In the genomic region with DNA sequence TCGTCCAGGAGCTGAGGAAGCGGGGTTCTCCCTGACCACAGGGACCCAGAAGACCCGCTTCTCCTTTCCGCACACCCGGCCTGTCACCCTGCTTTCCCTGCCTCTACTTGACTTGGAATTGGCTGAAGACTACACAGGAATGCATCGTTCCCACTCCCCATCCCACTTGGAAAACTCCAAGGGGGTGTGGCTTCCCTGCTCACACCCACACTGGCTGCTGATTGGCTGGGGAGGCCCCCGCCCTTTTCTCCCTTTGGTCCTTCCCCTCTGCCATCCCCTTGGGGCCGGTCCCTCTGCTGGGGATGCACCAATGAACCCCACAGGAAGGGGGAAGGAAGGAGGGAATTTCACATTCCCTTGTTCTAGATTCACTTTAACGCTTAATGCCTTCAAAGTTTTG, we compare ENCODE assay signal across 1 cellular context.
A peak's percentile ranks its signal among the peaks of the same experiment; 100 is the strongest.
TF ChIP-seq lines count a peak whose summit lies in the region.

No MANE protein-coding gene starts in this region.

TF ChIP-seq in K562, 482 proteins besides CTCF, POLR2A, EP300 and RAD21 (continues in another document):
- TF ChIP-seq EGR1 (conservative IDR thresholded peaks at IDR 0.05) (peak; percentile 39; the same call in 1 of the 2 replicates), SMARCE1 (IDR thresholded peaks at IDR 0.05) (no peak), ZNF197 (CRISPR knock-in tag; IDR thresholded peaks at IDR 0.05; ENCODE audit: low read depth) (no peak), SRSF1 (IDR thresholded peaks at IDR 0.05; ENCODE audit: low read depth, low read length) (no peak), RBM17 (IDR thresholded peaks at IDR 0.05; ENCODE audit: borderline replicate concordance, low read depth, low read length) (no peak), ASH1L (IDR thresholded peaks at IDR 0.05; ENCODE audit: borderline replicate concordance, low read depth, partially characterized antibody) (peak; percentile 63), TAF15 (IDR thresholded peaks at IDR 0.05; ENCODE audit: low read depth, low read length) (no peak), ADNP (tag; IDR thresholded peaks at IDR 0.05) (no peak), ZNF586 (CRISPR knock-in tag; conservative IDR thresholded peaks at IDR 0.05) (no peak), GATAD2A (IDR thresholded peaks at IDR 0.05) (no peak), SIRT6 (IDR thresholded peaks at IDR 0.05; ENCODE audit: low read depth, low read length) (no peak), ILF3 (IDR thresholded peaks at IDR 0.05; ENCODE audit: borderline replicate concordance) (no peak), ZSCAN29 (IDR thresholded peaks at IDR 0.05) (no peak), TBL1XR1 (IDR thresholded peaks at IDR 0.05; ENCODE audit: low read length in 2 of 2) (no peak), HMGN3 (IDR thresholded peaks at IDR 0.05; ENCODE audit: borderline replicate concordance, extremely low read depth, insufficient read length, low read depth, low read length) (no peak), EZH2 (IDR thresholded peaks at IDR 0.05; ENCODE audit: borderline replicate concordance, low read depth, low read length) (no peak), RB1 (IDR thresholded peaks at IDR 0.05; ENCODE audit: low read depth) (no peak), U2AF1 (optimal IDR thresholded peaks at IDR 0.05; ENCODE audit: low read depth, low read length) (no peak), TAL1 (IDR thresholded peaks at IDR 0.05) (no peak), ZNF311 (CRISPR knock-in tag; IDR thresholded peaks at IDR 0.05) (no peak), NBN (IDR thresholded peaks at IDR 0.05; ENCODE audit: low read depth) (no peak)
- TF ChIP-seq, protein P1, sequence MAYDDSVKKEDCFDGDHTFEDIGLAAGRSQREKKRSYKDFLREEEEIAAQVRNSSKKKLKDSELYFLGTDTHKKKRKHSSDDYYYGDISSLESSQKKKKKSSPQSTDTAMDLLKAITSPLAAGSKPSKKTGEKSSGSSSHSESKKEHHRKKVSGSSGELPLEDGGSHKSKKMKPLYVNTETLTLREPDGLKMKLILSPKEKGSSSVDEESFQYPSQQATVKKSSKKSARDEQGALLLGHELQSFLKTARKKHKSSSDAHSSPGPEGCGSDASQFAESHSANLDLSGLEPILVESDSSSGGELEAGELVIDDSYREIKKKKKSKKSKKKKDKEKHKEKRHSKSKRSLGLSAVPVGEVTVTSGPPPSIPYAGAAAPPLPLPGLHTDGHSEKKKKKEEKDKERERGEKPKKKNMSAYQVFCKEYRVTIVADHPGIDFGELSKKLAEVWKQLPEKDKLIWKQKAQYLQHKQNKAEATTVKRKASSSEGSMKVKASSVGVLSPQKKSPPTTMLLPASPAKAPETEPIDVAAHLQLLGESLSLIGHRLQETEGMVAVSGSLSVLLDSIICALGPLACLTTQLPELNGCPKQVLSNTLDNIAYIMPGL (CRISPR knock-in tag; IDR thresholded peaks at IDR 0.05) = no peak
- TF ChIP-seq, protein P2, sequence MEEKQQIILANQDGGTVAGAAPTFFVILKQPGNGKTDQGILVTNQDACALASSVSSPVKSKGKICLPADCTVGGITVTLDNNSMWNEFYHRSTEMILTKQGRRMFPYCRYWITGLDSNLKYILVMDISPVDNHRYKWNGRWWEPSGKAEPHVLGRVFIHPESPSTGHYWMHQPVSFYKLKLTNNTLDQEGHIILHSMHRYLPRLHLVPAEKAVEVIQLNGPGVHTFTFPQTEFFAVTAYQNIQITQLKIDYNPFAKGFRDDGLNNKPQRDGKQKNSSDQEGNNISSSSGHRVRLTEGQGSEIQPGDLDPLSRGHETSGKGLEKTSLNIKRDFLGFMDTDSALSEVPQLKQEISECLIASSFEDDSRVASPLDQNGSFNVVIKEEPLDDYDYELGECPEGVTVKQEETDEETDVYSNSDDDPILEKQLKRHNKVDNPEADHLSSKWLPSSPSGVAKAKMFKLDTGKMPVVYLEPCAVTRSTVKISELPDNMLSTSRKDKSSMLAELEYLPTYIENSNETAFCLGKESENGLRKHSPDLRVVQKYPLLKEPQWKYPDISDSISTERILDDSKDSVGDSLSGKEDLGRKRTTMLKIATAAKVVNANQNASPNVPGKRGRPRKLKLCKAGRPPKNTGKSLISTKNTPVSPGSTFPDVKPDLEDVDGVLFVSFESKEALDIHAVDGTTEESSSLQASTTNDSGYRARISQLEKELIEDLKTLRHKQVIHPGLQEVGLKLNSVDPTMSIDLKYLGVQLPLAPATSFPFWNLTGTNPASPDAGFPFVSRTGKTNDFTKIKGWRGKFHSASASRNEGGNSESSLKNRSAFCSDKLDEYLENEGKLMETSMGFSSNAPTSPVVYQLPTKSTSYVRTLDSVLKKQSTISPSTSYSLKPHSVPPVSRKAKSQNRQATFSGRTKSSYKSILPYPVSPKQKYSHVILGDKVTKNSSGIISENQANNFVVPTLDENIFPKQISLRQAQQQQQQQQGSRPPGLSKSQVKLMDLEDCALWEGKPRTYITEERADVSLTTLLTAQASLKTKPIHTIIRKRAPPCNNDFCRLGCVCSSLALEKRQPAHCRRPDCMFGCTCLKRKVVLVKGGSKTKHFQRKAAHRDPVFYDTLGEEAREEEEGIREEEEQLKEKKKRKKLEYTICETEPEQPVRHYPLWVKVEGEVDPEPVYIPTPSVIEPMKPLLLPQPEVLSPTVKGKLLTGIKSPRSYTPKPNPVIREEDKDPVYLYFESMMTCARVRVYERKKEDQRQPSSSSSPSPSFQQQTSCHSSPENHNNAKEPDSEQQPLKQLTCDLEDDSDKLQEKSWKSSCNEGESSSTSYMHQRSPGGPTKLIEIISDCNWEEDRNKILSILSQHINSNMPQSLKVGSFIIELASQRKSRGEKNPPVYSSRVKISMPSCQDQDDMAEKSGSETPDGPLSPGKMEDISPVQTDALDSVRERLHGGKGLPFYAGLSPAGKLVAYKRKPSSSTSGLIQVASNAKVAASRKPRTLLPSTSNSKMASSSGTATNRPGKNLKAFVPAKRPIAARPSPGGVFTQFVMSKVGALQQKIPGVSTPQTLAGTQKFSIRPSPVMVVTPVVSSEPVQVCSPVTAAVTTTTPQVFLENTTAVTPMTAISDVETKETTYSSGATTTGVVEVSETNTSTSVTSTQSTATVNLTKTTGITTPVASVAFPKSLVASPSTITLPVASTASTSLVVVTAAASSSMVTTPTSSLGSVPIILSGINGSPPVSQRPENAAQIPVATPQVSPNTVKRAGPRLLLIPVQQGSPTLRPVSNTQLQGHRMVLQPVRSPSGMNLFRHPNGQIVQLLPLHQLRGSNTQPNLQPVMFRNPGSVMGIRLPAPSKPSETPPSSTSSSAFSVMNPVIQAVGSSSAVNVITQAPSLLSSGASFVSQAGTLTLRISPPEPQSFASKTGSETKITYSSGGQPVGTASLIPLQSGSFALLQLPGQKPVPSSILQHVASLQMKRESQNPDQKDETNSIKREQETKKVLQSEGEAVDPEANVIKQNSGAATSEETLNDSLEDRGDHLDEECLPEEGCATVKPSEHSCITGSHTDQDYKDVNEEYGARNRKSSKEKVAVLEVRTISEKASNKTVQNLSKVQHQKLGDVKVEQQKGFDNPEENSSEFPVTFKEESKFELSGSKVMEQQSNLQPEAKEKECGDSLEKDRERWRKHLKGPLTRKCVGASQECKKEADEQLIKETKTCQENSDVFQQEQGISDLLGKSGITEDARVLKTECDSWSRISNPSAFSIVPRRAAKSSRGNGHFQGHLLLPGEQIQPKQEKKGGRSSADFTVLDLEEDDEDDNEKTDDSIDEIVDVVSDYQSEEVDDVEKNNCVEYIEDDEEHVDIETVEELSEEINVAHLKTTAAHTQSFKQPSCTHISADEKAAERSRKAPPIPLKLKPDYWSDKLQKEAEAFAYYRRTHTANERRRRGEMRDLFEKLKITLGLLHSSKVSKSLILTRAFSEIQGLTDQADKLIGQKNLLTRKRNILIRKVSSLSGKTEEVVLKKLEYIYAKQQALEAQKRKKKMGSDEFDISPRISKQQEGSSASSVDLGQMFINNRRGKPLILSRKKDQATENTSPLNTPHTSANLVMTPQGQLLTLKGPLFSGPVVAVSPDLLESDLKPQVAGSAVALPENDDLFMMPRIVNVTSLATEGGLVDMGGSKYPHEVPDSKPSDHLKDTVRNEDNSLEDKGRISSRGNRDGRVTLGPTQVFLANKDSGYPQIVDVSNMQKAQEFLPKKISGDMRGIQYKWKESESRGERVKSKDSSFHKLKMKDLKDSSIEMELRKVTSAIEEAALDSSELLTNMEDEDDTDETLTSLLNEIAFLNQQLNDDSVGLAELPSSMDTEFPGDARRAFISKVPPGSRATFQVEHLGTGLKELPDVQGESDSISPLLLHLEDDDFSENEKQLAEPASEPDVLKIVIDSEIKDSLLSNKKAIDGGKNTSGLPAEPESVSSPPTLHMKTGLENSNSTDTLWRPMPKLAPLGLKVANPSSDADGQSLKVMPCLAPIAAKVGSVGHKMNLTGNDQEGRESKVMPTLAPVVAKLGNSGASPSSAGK (IDR thresholded peaks at IDR 0.05) = no peak
- TF ChIP-seq, protein P3, sequence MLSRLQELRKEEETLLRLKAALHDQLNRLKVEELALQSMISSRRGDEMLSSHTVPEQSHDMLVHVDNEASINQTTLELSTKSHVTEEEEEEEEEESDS (CRISPR knock-in tag; IDR thresholded peaks at IDR 0.05) = no peak
- TF ChIP-seq, protein P4, sequence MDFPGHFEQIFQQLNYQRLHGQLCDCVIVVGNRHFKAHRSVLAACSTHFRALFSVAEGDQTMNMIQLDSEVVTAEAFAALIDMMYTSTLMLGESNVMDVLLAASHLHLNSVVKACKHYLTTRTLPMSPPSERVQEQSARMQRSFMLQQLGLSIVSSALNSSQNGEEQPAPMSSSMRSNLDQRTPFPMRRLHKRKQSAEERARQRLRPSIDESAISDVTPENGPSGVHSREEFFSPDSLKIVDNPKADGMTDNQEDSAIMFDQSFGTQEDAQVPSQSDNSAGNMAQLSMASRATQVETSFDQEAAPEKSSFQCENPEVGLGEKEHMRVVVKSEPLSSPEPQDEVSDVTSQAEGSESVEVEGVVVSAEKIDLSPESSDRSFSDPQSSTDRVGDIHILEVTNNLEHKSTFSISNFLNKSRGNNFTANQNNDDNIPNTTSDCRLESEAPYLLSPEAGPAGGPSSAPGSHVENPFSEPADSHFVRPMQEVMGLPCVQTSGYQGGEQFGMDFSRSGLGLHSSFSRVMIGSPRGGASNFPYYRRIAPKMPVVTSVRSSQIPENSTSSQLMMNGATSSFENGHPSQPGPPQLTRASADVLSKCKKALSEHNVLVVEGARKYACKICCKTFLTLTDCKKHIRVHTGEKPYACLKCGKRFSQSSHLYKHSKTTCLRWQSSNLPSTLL (IDR thresholded peaks at IDR 0.05) = no peak
- TF ChIP-seq, protein P5, sequence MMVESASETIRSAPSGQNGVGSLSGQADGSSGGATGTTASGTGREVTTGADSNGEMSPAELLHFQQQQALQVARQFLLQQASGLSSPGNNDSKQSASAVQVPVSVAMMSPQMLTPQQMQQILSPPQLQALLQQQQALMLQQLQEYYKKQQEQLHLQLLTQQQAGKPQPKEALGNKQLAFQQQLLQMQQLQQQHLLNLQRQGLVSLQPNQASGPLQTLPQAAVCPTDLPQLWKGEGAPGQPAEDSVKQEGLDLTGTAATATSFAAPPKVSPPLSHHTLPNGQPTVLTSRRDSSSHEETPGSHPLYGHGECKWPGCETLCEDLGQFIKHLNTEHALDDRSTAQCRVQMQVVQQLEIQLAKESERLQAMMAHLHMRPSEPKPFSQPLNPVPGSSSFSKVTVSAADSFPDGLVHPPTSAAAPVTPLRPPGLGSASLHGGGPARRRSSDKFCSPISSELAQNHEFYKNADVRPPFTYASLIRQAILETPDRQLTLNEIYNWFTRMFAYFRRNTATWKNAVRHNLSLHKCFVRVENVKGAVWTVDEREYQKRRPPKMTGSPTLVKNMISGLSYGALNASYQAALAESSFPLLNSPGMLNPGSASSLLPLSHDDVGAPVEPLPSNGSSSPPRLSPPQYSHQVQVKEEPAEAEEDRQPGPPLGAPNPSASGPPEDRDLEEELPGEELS (CRISPR knock-in tag; IDR thresholded peaks at IDR 0.05; ENCODE audit: borderline replicate concordance) = no peak
- TF ChIP-seq, protein P6, sequence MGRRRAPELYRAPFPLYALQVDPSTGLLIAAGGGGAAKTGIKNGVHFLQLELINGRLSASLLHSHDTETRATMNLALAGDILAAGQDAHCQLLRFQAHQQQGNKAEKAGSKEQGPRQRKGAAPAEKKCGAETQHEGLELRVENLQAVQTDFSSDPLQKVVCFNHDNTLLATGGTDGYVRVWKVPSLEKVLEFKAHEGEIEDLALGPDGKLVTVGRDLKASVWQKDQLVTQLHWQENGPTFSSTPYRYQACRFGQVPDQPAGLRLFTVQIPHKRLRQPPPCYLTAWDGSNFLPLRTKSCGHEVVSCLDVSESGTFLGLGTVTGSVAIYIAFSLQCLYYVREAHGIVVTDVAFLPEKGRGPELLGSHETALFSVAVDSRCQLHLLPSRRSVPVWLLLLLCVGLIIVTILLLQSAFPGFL (CRISPR knock-in tag; IDR thresholded peaks at IDR 0.05) = no peak
- TF ChIP-seq, protein P7, sequence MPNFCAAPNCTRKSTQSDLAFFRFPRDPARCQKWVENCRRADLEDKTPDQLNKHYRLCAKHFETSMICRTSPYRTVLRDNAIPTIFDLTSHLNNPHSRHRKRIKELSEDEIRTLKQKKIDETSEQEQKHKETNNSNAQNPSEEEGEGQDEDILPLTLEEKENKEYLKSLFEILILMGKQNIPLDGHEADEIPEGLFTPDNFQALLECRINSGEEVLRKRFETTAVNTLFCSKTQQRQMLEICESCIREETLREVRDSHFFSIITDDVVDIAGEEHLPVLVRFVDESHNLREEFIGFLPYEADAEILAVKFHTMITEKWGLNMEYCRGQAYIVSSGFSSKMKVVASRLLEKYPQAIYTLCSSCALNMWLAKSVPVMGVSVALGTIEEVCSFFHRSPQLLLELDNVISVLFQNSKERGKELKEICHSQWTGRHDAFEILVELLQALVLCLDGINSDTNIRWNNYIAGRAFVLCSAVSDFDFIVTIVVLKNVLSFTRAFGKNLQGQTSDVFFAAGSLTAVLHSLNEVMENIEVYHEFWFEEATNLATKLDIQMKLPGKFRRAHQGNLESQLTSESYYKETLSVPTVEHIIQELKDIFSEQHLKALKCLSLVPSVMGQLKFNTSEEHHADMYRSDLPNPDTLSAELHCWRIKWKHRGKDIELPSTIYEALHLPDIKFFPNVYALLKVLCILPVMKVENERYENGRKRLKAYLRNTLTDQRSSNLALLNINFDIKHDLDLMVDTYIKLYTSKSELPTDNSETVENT (CRISPR knock-in tag; IDR thresholded peaks at IDR 0.05) = no peak
- TF ChIP-seq, protein P8, sequence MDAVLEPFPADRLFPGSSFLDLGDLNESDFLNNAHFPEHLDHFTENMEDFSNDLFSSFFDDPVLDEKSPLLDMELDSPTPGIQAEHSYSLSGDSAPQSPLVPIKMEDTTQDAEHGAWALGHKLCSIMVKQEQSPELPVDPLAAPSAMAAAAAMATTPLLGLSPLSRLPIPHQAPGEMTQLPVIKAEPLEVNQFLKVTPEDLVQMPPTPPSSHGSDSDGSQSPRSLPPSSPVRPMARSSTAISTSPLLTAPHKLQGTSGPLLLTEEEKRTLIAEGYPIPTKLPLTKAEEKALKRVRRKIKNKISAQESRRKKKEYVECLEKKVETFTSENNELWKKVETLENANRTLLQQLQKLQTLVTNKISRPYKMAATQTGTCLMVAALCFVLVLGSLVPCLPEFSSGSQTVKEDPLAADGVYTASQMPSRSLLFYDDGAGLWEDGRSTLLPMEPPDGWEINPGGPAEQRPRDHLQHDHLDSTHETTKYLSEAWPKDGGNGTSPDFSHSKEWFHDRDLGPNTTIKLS (IDR thresholded peaks at IDR 0.05; ENCODE audit: borderline replicate concordance, low read depth) = no peak
- TF ChIP-seq, protein P9, sequence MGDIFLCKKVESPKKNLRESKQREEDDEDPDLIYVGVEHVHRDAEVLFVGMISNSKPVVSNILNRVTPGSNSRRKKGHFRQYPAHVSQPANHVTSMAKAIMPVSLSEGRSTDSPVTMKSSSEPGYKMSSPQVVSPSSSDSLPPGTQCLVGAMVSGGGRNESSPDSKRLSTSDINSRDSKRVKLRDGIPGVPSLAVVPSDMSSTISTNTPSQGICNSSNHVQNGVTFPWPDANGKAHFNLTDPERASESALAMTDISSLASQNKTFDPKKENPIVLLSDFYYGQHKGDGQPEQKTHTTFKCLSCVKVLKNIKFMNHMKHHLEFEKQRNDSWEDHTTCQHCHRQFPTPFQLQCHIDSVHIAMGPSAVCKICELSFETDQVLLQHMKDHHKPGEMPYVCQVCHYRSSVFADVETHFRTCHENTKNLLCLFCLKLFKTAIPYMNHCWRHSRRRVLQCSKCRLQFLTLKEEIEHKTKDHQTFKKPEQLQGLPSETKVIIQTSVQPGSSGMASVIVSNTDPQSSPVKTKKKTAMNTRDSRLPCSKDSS (IDR thresholded peaks at IDR 0.05; ENCODE audit: low read depth, partially characterized antibody) = no peak
